Comparison of ENCODE assay signal across 15 cellular contexts in the genomic region with DNA sequence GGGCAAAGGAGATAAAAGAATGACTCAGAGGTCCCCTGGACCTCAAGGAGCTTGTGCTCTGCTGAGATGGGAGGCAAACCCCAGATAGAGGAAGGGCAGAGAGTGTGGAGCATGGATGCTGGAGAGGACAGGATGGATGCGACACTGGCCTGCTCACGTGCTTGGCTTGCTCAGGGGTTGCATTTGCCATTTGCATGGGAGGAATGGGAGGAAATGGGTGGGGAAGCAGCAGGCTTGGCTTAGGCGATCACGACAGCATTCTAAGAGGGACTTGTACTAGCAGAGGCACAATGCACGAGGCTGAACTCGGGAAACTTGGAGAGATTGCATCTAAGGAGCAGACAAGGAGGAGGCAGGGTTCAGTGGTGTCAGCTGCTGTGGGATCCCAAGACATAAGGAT. TPM values are rescaled to one million over a fixed set of nuclear protein-coding genes. Genes with fewer than 3 reads are reported as not detected.
DNase-seq lines count a peak whose midpoint lies in the region; ATAC-seq and TF ChIP-seq lines count a peak whose summit lies in the region.
"Had no signal": no experiment of that assay in that cellular context is flagged by ENCODE, and none has a peak within 500 bp of the region (broad histone marks: within the 10 kb centered on the region; RNA-seq: fewer than 3 reads in every experiment).

No MANE protein-coding gene starts in this region.

- no peaks in the 10 kb centered on the region for H3K27me3 Mint-ChIP-seq in Calu3 (ENCODE audit: unreplicated experiment)

- BruUV-seq in Calu3 (replicated peaks; lab: Mats Ljungman, UMichigan), result no TSS peak

- intact Hi-C loops in Calu3 (cut with micrococcal nuclease; ENCODE audit: unreplicated experiment), result loop anchor here (5.0 to 10.0 kb wide), 2 partner anchors 57 to 155 kb away; a partner anchor contains a TSS
- intact Hi-C loops in breast epithelium (cut with DNase I; ENCODE audit: low total_unique reads), result loop anchor here (1.0 to 10.0 kb wide), 3 partner anchors 14 to 55 kb away; no protein-coding TSS in a partner anchor
- intact Hi-C loops in stomach (cut with DNase I; ENCODE audit: low total_unique reads), result no loop called here

- H3K4me1 ChIP-seq in breast epithelium (peaks cover 6 to 37% of the 10 kb centered on the region in 2 donors), stomach (peaks cover 84 to 100% (median 91%) of the 10 kb centered on the region in 4 donors)

- TF ChIP-seq EP300 in stomach (IDR thresholded peaks at IDR 0.05), result no peak

- peaks cover 59% of the 10 kb centered on the region for H3K4me1 Mint-ChIP-seq in Calu3 (ENCODE audit: low read depth, unreplicated experiment)

- peak overlapping the region; percentile 40 for H3K27ac Mint-ChIP-seq in Calu3 (ENCODE audit: unreplicated experiment)
- H3K27ac Mint-ChIP-seq: activated T-cell treated with anti-CD3 and anti-CD28 coated beads, Interleukin-2, amount 50 U/mL, for 72 hours had no signal

- 67 to 88% (median 74%) methylated on average over 6 of the region's 6 CpGs for WGBS in stomach, 5 donors

- TF ChIP-seq POLR2A in breast epithelium (IDR thresholded peaks at IDR 0.05) (no peak), stomach (IDR thresholded peaks at IDR 0.05) (no peak)

- H3K9me3 ChIP-seq in breast epithelium (no peaks in the 10 kb centered on the region), stomach (no peaks in the 10 kb centered on the region)

- H3K9me3 Mint-ChIP-seq in Calu3 (ENCODE audit: low read depth, unreplicated experiment), result no peaks in the 10 kb centered on the region
- H3K9me3 Mint-ChIP-seq: activated T-cell treated with anti-CD3 and anti-CD28 coated beads, Interleukin-2, amount 50 U/mL, for 72 hours had no signal

- no peak for DNase-seq in Calu3
- no peak for DNase-seq in breast epithelium (ENCODE audit: low spot score in 2 of 2)
- DNase-seq in stomach, result no peak
- no peak for DNase-seq in COR-L47 (lab: John Stamatoyannopoulos, UW)
- DNase-seq in HK-2 (ENCODE audit: unreplicated experiment), result no peak
- DNase-seq: activated T-cell treated with anti-CD3 and anti-CD28 coated beads, Interleukin-2, amount 50 U/mL, for 72 hours; amygdala; H7; NCI-H1930; NCI-H774; stimulated activated naive CD4-positive, alpha-beta T cell treated with Interleukin-2 at 50 U/mL for 16 hours; T-helper 9 cell had no signal

- TF ChIP-seq CTCF in Calu3 (IDR thresholded peaks at IDR 0.05; ENCODE audit: unreplicated experiment), result no peak
- no peak for TF ChIP-seq CTCF in breast epithelium (IDR thresholded peaks at IDR 0.05)
- TF ChIP-seq CTCF in stomach (IDR thresholded peaks at IDR 0.05), result no peak

- CTCF ChIA-PET in Calu3 (lab: Charles Lee), result no interaction called here

- peak overlapping the region; percentile 56 to 96 for H3K27ac ChIP-seq in breast epithelium
- peak overlapping the region; percentile 65 for H3K27ac ChIP-seq in layer of hippocampus (ENCODE audit: low read depth, low read length)
- H3K27ac ChIP-seq in stomach, result peak overlapping the region in 4 of 5 donors; percentile 89 to 99 (median 90)

- H3K4me3 Mint-ChIP-seq in Calu3 (ENCODE audit: low read depth, unreplicated experiment), result no peak overlapping the region
- H3K4me3 Mint-ChIP-seq: activated T-cell treated with anti-CD3 and anti-CD28 coated beads, Interleukin-2, amount 50 U/mL, for 72 hours had no signal

- no peak for ATAC-seq in GM19395 (IDR thresholded peaks at IDR 0.05; ENCODE audit: unreplicated experiment)
- ATAC-seq in HG03521 (IDR thresholded peaks at IDR 0.05; ENCODE audit: unreplicated experiment), result no peak
- ATAC-seq: activated T-cell treated with anti-CD3 and anti-CD28 coated beads, Interleukin-2, amount 50 U/mL, for 72 hours had no signal

- H3K36me3 Mint-ChIP-seq in Calu3 (ENCODE audit: insufficient read depth, unreplicated experiment), result peaks cover 29% of the 10 kb centered on the region

- H3K4me3 ChIP-seq in breast epithelium (no peak overlapping the region), stomach (no peak overlapping the region)

- no peaks in the 10 kb centered on the region for H3K36me3 ChIP-seq in breast epithelium
- no peaks in the 10 kb centered on the region for H3K36me3 ChIP-seq in stomach

- H3K27me3 ChIP-seq in breast epithelium (no peaks in the 10 kb centered on the region), layer of hippocampus (ENCODE audit: control insufficient read depth, insufficient read depth, low read length) (no peaks in the 10 kb centered on the region), stomach (no peaks in the 10 kb centered on the region)

RNA-seq across cellular contexts. Expression of a gene that starts 19.8 kb away (rescaled TPM):
- 124 and 128 TPM in 2 replicates for total RNA-seq in Calu3 (2022)
- 100 to 1,000 TPM in 2 of 3 donors, 10 to 100 TPM in 1; 91.1 to 436 (median 243) TPM for total RNA-seq in breast epithelium
- 100 to 1,000 TPM in 3 of 5 donors, 10 to 100 TPM in 2; 68.1 to 297 (median 154) TPM for total RNA-seq in stomach
- 100 to 1,000 TPM in 2 of 3 donors, 10 to 100 TPM in 1; 51.0 to 421 (median 124) TPM for polyA plus RNA-seq in stomach
